ENCODE assay signal across 10 cellular contexts in genomic region chr17:82699551-82699950, GRCh38. TPM values are rescaled to one million over a fixed set of nuclear protein-coding genes. Genes with fewer than 3 reads are reported as not detected.
DNase-seq lines count a peak whose midpoint lies in the region; ATAC-seq and TF ChIP-seq lines count a peak whose summit lies in the region.
"Had no signal": no experiment of that assay in that cellular context is flagged by ENCODE, and none has a peak within 500 bp of the region (broad histone marks: within the 10 kb centered on the region; RNA-seq: fewer than 3 reads in every experiment).

No MANE protein-coding gene starts in this region.

- H3K4me1 Mint-ChIP-seq in activated T-cell treated with anti-CD3 and anti-CD28 coated beads, Interleukin-2, amount 50 U/mL, for 4 hours (ENCODE audit: low read depth): peaks cover 11% of the 10 kb centered on the region
- peaks cover 7% of the 10 kb centered on the region for H3K4me1 Mint-ChIP-seq in activated naive CD8-positive, alpha-beta T cell treated with anti-CD3 and anti-CD28 coated beads for 36 hours

- no peak for DNase-seq in activated T-cell treated with anti-CD3 and anti-CD28 coated beads, Interleukin-2, amount 50 U/mL, for 4 hours
- no peak for DNase-seq in activated T-cell treated with anti-CD3 and anti-CD28 coated beads for 4 hours
- DNase-seq in activated naive CD8-positive, alpha-beta T cell treated with anti-CD3 and anti-CD28 coated beads for 36 hours: no peak
- no peak for DNase-seq in right lobe of liver
- DNase-seq in substantia nigra (lab: John Stamatoyannopoulos, UW): no peak
- no peak for DNase-seq in A172 (ENCODE audit: low spot score)
- DNase-seq: effector CD4-positive, alpha-beta T cell had no signal

- no peak for TF ChIP-seq POLR2A in right lobe of liver (IDR thresholded peaks at IDR 0.05)

- WGBS in right lobe of liver (ENCODE audit: insufficient coverage, low coverage, low lambda C conversion rate, missing lambda C conversion rate): 76% methylated on average over 5 of the region's 13 CpGs

- intact Hi-C loops in right lobe of liver (cut with DNase I): no loop called here

- H3K27ac ChIP-seq in right lobe of liver (no peak overlapping the region), substantia nigra (ENCODE audit: low read depth, low read length, poor library complexity, severe bottlenecking) (peak overlapping the region; percentile 51)
- H3K27ac ChIP-seq: left lung had no signal

- peak overlapping the region in 2 of 3 donors; percentile 69 to 80 for H3K4me3 ChIP-seq in right lobe of liver

- TF ChIP-seq CTCF in right lobe of liver (IDR thresholded peaks at IDR 0.05): no peak

- peaks cover 2% of the 10 kb centered on the region for H3K36me3 Mint-ChIP-seq in activated T-cell treated with anti-CD3 and anti-CD28 coated beads, Interleukin-2, amount 50 U/mL, for 4 hours (ENCODE audit: insufficient read depth)
- H3K36me3 Mint-ChIP-seq in activated naive CD8-positive, alpha-beta T cell treated with anti-CD3 and anti-CD28 coated beads for 36 hours: peaks cover 3% of the 10 kb centered on the region

- H3K9me3 Mint-ChIP-seq in activated T-cell treated with anti-CD3 and anti-CD28 coated beads, Interleukin-2, amount 50 U/mL, for 4 hours: peaks cover 4% of the 10 kb centered on the region
- H3K9me3 Mint-ChIP-seq in activated naive CD8-positive, alpha-beta T cell treated with anti-CD3 and anti-CD28 coated beads for 36 hours: peaks cover 8% of the 10 kb centered on the region

- no peaks in the 10 kb centered on the region for H3K9me3 ChIP-seq in right lobe of liver

- H3K27ac Mint-ChIP-seq in activated naive CD8-positive, alpha-beta T cell treated with anti-CD3 and anti-CD28 coated beads for 36 hours: no peak overlapping the region

- H3K4me3 Mint-ChIP-seq in activated T-cell treated with anti-CD3 and anti-CD28 coated beads, Interleukin-2, amount 50 U/mL, for 4 hours: peak overlapping the region; percentile 77
- H3K4me3 Mint-ChIP-seq in activated naive CD8-positive, alpha-beta T cell treated with anti-CD3 and anti-CD28 coated beads for 36 hours: peak overlapping the region; percentile 69

- H3K36me3 ChIP-seq in right lobe of liver: no peaks in the 10 kb centered on the region
- H3K36me3 ChIP-seq: left lung had no signal

- ATAC-seq in activated T-cell treated with anti-CD3 and anti-CD28 coated beads, Interleukin-2, amount 50 U/mL, for 4 hours: no peak
- ATAC-seq in right lobe of liver: no peak
- ATAC-seq in HG02678 (IDR thresholded peaks at IDR 0.05; ENCODE audit: unreplicated experiment): no peak
- ATAC-seq in GM21360 (IDR thresholded peaks at IDR 0.05; ENCODE audit: unreplicated experiment): no peak

- H3K4me1 ChIP-seq in right lobe of liver: peaks cover 0 to 12% (median under 1%) of the 10 kb centered on the region in 4 donors

- no peaks in the 10 kb centered on the region for H3K27me3 ChIP-seq in right lobe of liver

- no peaks in the 10 kb centered on the region for H3K27me3 Mint-ChIP-seq in activated T-cell treated with anti-CD3 and anti-CD28 coated beads, Interleukin-2, amount 50 U/mL, for 4 hours (ENCODE audit: low read depth)
- H3K27me3 Mint-ChIP-seq in activated naive CD8-positive, alpha-beta T cell treated with anti-CD3 and anti-CD28 coated beads for 36 hours: peaks cover 8% of the 10 kb centered on the region

RNA-seq across cellular contexts. Expression of gene RAB40B, which starts 1.1 kb away (rescaled TPM):
- total RNA-seq in activated T-cell treated with anti-CD3 and anti-CD28 coated beads, Interleukin-2, amount 50 U/mL, for 4 hours: 1 to 10 TPM; 3.8 to 4.8 (median 4.1) TPM
- 1 to 10 TPM; 2.1 to 3.1 TPM for total RNA-seq in activated naive CD8-positive, alpha-beta T cell treated with anti-CD3 and anti-CD28 coated beads for 36 hours
- total RNA-seq in right lobe of liver: 10 to 100 TPM in 3 of 6 experiments, 1 to 10 TPM in 3; 3.7 to 12.5 (median 9.3) TPM
- total RNA-seq in A172 (2014; rRNA removed; shearing (Covaris generic)): 9.9 and 15.0 TPM in 2 replicates

RNA-seq across cellular contexts. Expression of gene FN3KRP, which starts 17.0 kb away (rescaled TPM):
- 10 to 100 TPM; 34.9 to 43.8 (median 36.0) TPM for total RNA-seq in activated T-cell treated with anti-CD3 and anti-CD28 coated beads, Interleukin-2, amount 50 U/mL, for 4 hours
- total RNA-seq in activated naive CD8-positive, alpha-beta T cell treated with anti-CD3 and anti-CD28 coated beads for 36 hours: 10 to 100 TPM; 33.6 to 34.1 TPM
- 10 to 100 TPM in 4 of 6 experiments, 1 to 10 TPM in 2; 7.6 to 24.8 (median 14.3) TPM for total RNA-seq in right lobe of liver
- total RNA-seq in A172 (2014; rRNA removed; shearing (Covaris generic)): 50.0 and 54.4 TPM in 2 replicates

RNA-seq across cellular contexts. Expression of gene FN3K, which starts 35.9 kb away (rescaled TPM):
- 1 to 10 TPM in 2 of 3 donors, under 1 TPM in 1; 0.79 to 1.3 (median 1.0) TPM for total RNA-seq in activated T-cell treated with anti-CD3 and anti-CD28 coated beads, Interleukin-2, amount 50 U/mL, for 4 hours
- total RNA-seq in activated naive CD8-positive, alpha-beta T cell treated with anti-CD3 and anti-CD28 coated beads for 36 hours: 1 to 10 TPM; 2.4 to 2.5 TPM
- 10 to 100 TPM; 29.6 to 61.6 (median 45.5) TPM for total RNA-seq in right lobe of liver
- total RNA-seq in A172 (2014; rRNA removed; shearing (Covaris generic)): 2.1 and 2.9 TPM in 2 replicates

RNA-seq across cellular contexts. Expression of gene WDR45B, which starts 51.3 kb away (rescaled TPM):
- 10 to 100 TPM; 47.1 to 52.5 (median 47.4) TPM for total RNA-seq in activated T-cell treated with anti-CD3 and anti-CD28 coated beads, Interleukin-2, amount 50 U/mL, for 4 hours
- total RNA-seq in activated naive CD8-positive, alpha-beta T cell treated with anti-CD3 and anti-CD28 coated beads for 36 hours: 10 to 100 TPM; 60.3 to 61.1 TPM
- total RNA-seq in right lobe of liver: 10 to 100 TPM; 27.7 to 40.7 (median 31.6) TPM
- total RNA-seq in A172 (2014; rRNA removed; shearing (Covaris generic)): 90.3 and 96.0 TPM in 2 replicates

RNA-seq across cellular contexts. Expression of gene TBCD, which starts 52.3 kb away (rescaled TPM):
- total RNA-seq in activated T-cell treated with anti-CD3 and anti-CD28 coated beads, Interleukin-2, amount 50 U/mL, for 4 hours: 10 to 100 TPM; 63.5 to 76.7 (median 66.1) TPM
- 10 to 100 TPM; 74.5 to 76.9 TPM for total RNA-seq in activated naive CD8-positive, alpha-beta T cell treated with anti-CD3 and anti-CD28 coated beads for 36 hours
- 10 to 100 TPM; 28.0 to 55.7 (median 41.3) TPM for total RNA-seq in right lobe of liver
- 29.8 and 38.7 TPM in 2 replicates for total RNA-seq in A172 (2014; rRNA removed; shearing (Covaris generic))
